1 cellular context compared by ENCODE assay signal in genomic region chr15:68427366-68427765, GRCh38.
TF ChIP-seq lines count a peak whose summit lies in the region.

No MANE protein-coding gene starts in this region.

TF ChIP-seq in GM12878, 131 proteins besides CTCF, POLR2A, EP300 and RAD21 (continued from another document):
- TF ChIP-seq CEBPZ (IDR thresholded peaks at IDR 0.05; ENCODE audit: low read depth, low read length), result no peak
